In the genomic region with DNA sequence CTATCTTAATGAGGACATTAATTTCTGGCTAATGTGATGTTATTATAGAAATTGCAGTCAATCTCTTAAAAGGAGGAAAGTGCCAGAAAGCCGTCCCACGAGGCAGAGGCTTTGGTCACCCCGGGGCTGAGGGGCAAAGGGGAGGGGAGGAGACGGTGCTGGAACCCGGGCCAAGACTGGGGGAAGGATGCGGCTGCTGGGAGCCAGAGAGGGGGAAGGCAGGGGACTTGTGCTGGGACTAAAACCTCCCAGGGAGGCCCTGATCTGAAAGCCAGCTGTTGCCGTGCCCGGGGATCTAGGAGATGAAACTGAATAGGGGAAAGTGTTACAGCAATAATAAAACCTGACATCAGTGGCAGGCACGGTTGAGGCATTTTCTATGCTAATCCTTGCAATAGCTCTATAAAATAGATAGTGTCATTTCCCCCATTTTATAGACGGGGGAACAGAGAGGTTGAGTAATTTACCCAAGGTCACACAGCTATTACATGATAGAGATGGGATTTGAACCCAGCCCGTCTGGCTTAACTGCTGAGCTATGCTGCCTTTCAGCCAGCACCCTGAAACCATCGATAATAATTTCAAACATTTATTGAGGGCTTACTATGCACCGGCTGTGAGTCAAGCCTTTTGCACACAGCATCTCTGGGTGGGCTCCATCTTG, we compare ENCODE assay signal across 7 cellular contexts.
DNase-seq lines count a peak whose midpoint lies in the region; ATAC-seq, FAIRE-seq and TF ChIP-seq lines count a peak whose summit lies in the region.
"Not testable (repeated sequence)": the region's sequence is repeated elsewhere in the genome, so short reads cannot be mapped to it uniquely, and the experiment has no call there.

No MANE protein-coding gene starts in this region.

- not testable (repeated sequence) for BruUV-seq in HepG2 (replicated peaks; lab: Mats Ljungman, UMichigan)

- not testable (repeated sequence) for TF ChIP-seq POLR2A in heart left ventricle (IDR thresholded peaks at IDR 0.05); HepG2 (IDR thresholded peaks at IDR 0.05; ENCODE audit: insufficient read depth in 1 of 2, low read depth in 2 of 2, low read length in 2 of 2)

- not testable (repeated sequence) for H3K79me2 ChIP-seq in HepG2 (ENCODE audit: insufficient read depth, low read length)

- TF ChIP-seq CTCF in heart left ventricle (IDR thresholded peaks at IDR 0.05); HepG2 (CRISPR knock-in tag; IDR thresholded peaks at IDR 0.05): not testable (repeated sequence)

- intact Hi-C loops in heart left ventricle (cut with DNase I); left ventricle myocardium superior (cut with micrococcal nuclease); HepG2 (cut with micrococcal nuclease; ENCODE audit: unreplicated experiment); sciatic nerve (cut with DNase I): not testable (repeated sequence)

- not testable (repeated sequence) for H3K4me1 ChIP-seq in SJCRH30; heart left ventricle; HepG2 (ENCODE audit: insufficient read depth, low read length)

- H3K4me3 ChIP-seq in SJCRH30; heart left ventricle; HepG2 (replicated peaks in 1 of 3; ENCODE audit: insufficient read depth in 1 of 3, low read depth in 2 of 3, low read length in 3 of 3): not testable (repeated sequence)

- H3K36me3 ChIP-seq in SJCRH30; heart left ventricle; HepG2 (replicated peaks in 1 of 2; ENCODE audit: control insufficient read depth in 1 of 2, insufficient read depth in 2 of 2, low read length in 2 of 2): not testable (repeated sequence)

- H2AFZ ChIP-seq in HepG2 (ENCODE audit: low read length), result not testable (repeated sequence)

- in situ Hi-C loops in HepG2 (cut with HindIII; ENCODE audit: extremely low pct_ligation_motif_present, low pct_unique_long_range_greater_than_20kb), result not testable (repeated sequence)

- H3K27ac ChIP-seq in SJCRH30; heart left ventricle; HepG2 (ENCODE audit: extremely low read length, insufficient read depth, low read length): not testable (repeated sequence)

- POLR2A ChIA-PET in HepG2 (lab: Yijun Ruan, JAX), result not testable (repeated sequence)

- not testable (repeated sequence) for H3K9me3 ChIP-seq in SJCRH30 (replicated peaks); heart left ventricle; HepG2 (ENCODE audit: low read length)

- H3K9ac ChIP-seq in HepG2 (ENCODE audit: insufficient read depth, low read depth, low read length), result not testable (repeated sequence)

- H3K4me2 ChIP-seq in HepG2 (ENCODE audit: low read depth, low read length), result not testable (repeated sequence)

- not testable (repeated sequence) for TF ChIP-seq RAD21 in HepG2 (CRISPR knock-in tag; IDR thresholded peaks at IDR 0.05)

- not testable (repeated sequence) for TF ChIP-seq EP300 in HepG2 (IDR thresholded peaks at IDR 0.05; ENCODE audit: low read depth in 2 of 2, low read length in 2 of 2); HepG2 (CRISPR knock-in tag; IDR thresholded peaks at IDR 0.05; ENCODE audit: borderline replicate concordance)

- not testable (repeated sequence) for ATAC-seq in heart left ventricle, HepG2
- ATAC-seq in left ventricle myocardium superior (peak; percentile 45), sciatic nerve (peak; percentile 54)

- 36 to 51% (median 40%) methylated on average over 13 of the region's 13 CpGs for WGBS in heart left ventricle, 4 donors
- WGBS in HepG2 (ENCODE audit: low lambda C conversion rate), result 27% methylated on average over 12 of the region's 13 CpGs

- not testable (repeated sequence) for FAIRE-seq in HepG2 (lab: Jason Lieb, UNC)

- H4K20me1 ChIP-seq in HepG2 (ENCODE audit: insufficient read depth, low read length), result not testable (repeated sequence)

- not testable (repeated sequence) for H3K27me3 ChIP-seq in SJCRH30; heart left ventricle; HepG2 (ENCODE audit: control insufficient read depth in 1 of 2, insufficient read depth in 2 of 2, low read length in 2 of 2)

- DNase-seq in Ammon's horn (ENCODE audit: low spot score), result peak; percentile 9
- DNase-seq in NCI-H1105 (lab: John Stamatoyannopoulos, UW), result peak; percentile 21
- peak; percentile 51 to 64 for DNase-seq in SJCRH30
- peak in 3 of 5 donors; percentile 10 to 30 (median 24) for DNase-seq in heart left ventricle
- peak; percentile 35 for DNase-seq in left ventricle myocardium superior
- not testable (repeated sequence) for DNase-seq in HepG2 (ENCODE audit: low spot score); sciatic nerve (ENCODE audit: low spot score)

- CTCF ChIA-PET in HepG2 (lab: Yijun Ruan, JAX; ENCODE audit: low intra/inter-chr PET ratio, low total read pairs), result not testable (repeated sequence)

TF ChIP-seq in HepG2, 621 proteins besides CTCF, POLR2A, EP300 and RAD21:
- TF ChIP-seq ZNF768 (CRISPR knock-in tag; IDR thresholded peaks at IDR 0.05), result peak; percentile 53; the same call in 1 of the 2 replicates
TF ChIP-seq in HepG2: peak in this region for 1; not testable (repeated sequence) for 620.
